1 cellular context compared by ENCODE assay signal in the genomic region with DNA sequence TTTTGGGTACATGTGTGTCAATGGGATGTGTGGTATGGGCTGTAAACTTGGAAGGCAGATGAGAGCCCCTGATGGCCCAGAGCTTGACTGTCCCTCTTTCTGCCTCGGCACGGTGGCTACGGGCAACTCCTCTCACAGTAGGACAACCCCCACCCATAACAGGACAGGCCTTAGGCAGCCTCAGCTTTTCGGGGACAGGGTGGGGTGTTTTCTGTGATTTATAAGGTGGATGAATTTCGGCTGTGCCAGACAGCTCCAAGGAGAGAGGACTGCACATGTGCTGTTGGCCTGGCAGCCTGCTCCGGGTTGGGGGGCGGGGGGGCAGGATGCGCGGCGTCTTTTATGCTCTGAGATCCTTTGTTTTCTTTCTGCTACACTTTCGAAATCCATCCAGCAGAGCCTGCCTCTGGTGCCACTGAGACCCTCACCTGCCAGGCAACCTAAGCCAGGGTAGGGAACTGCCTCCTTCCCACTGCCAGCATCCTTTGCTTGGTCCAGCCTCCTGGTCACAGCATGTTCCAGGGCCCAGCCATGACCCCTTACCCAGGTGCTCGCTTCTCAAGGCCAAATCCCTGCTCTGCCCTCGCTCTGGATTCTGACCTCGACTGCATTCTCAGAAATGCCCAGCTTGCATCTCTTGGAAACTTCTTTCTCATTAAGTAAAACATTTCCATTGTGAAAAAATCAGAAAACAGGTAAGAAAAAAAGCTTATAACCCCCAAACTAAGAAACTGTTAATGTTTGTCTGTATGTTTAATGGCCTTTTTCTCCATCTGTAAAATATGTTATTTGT.
TF ChIP-seq lines count a peak whose summit lies in the region.

No MANE protein-coding gene starts in this region.

TF ChIP-seq in H1, 55 proteins besides CTCF, POLR2A, EP300 and RAD21 (continued from another document):
- TF ChIP-seq, protein P1, sequence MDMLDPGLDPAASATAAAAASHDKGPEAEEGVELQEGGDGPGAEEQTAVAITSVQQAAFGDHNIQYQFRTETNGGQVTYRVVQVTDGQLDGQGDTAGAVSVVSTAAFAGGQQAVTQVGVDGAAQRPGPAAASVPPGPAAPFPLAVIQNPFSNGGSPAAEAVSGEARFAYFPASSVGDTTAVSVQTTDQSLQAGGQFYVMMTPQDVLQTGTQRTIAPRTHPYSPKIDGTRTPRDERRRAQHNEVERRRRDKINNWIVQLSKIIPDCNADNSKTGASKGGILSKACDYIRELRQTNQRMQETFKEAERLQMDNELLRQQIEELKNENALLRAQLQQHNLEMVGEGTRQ (IDR thresholded peaks at IDR 0.05; ENCODE audit: low read length): no peak
- TF ChIP-seq SIRT6 (IDR thresholded peaks at IDR 0.05; ENCODE audit: low read length) (no peak), SUZ12 (IDR thresholded peaks at IDR 0.05; ENCODE audit: low read length) (no peak), CHD1 (IDR thresholded peaks at IDR 0.05; ENCODE audit: low read depth, low read length) (no peak), NRF1 (IDR thresholded peaks at IDR 0.05; ENCODE audit: low read depth, low read length) (no peak), CEBPB (IDR thresholded peaks at IDR 0.05; ENCODE audit: low read depth, low read length) (no peak), EGR1 (IDR thresholded peaks at IDR 0.05; ENCODE audit: borderline replicate concordance, low read depth, low read length) (no peak), HDAC6 (IDR thresholded peaks at IDR 0.05; ENCODE audit: low read depth, low read length) (no peak), ZNF274 (IDR thresholded peaks at IDR 0.05; ENCODE audit: borderline replicate concordance, extremely low read depth, low read length) (no peak), KDM5A (IDR thresholded peaks at IDR 0.05; ENCODE audit: low read length) (no peak), SAP30 (IDR thresholded peaks at IDR 0.05; ENCODE audit: insufficient read depth, insufficient replicate concordance, low read length) (no peak), CREB1 (IDR thresholded peaks at IDR 0.05) (no peak), RBBP5 (IDR thresholded peaks at IDR 0.05; ENCODE audit: borderline replicate concordance, low read depth, low read length) (no peak), TCF12 (IDR thresholded peaks at IDR 0.05; ENCODE audit: low read depth, low read length) (no peak), GABPA (IDR thresholded peaks at IDR 0.05; ENCODE audit: borderline replicate concordance, insufficient read depth, low read length) (no peak)
- TF ChIP-seq, protein P2, sequence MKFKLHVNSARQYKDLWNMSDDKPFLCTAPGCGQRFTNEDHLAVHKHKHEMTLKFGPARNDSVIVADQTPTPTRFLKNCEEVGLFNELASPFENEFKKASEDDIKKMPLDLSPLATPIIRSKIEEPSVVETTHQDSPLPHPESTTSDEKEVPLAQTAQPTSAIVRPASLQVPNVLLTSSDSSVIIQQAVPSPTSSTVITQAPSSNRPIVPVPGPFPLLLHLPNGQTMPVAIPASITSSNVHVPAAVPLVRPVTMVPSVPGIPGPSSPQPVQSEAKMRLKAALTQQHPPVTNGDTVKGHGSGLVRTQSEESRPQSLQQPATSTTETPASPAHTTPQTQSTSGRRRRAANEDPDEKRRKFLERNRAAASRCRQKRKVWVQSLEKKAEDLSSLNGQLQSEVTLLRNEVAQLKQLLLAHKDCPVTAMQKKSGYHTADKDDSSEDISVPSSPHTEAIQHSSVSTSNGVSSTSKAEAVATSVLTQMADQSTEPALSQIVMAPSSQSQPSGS (IDR thresholded peaks at IDR 0.05; ENCODE audit: low read length): no peak
TF ChIP-seq in H1: peak in this region for 0.
